Comparison of ENCODE assay signal across 8 cellular contexts in the genomic region with DNA sequence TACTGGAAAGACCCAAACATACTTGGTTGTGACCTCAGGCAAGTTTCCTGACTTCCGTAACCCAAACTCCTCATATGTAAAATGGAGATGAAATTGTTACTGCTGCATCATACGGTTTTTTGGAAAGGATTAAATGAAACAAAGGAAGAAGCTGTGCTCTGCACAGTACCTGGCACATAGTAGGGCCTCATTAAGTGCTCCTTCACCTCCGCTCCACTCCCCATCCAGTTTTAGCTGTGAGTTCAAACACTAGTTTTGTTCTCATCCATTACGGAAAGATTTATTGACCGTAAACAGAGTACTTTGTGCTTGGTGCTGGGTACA. TPM values are rescaled to one million over a fixed set of nuclear protein-coding genes. Genes with fewer than 3 reads are reported as not detected.
DNase-seq lines count a peak whose midpoint lies in the region; ATAC-seq lines count a peak whose summit lies in the region.

No MANE protein-coding gene starts in this region.

- POLR2A ChIA-PET in activated CD8-positive, alpha-beta T cell treated with anti-CD3 and anti-CD28 coated beads, Interleukin-2, amount 10 ng/mL, durations not matched to agents 7 days and 5 days (lab: Charles Lee), result interaction anchor here (0.6 to 1.3 kb wide), 7 partner anchors 11 to 793 kb away, joined by 3 to 11 read pairs (median 3); partner anchors contain the start of gene ANXA2

- H3K27ac Mint-ChIP-seq in activated CD8-positive, alpha-beta T cell treated with anti-CD3 and anti-CD28 coated beads, Interleukin-2, amount 10 ng/mL, durations not matched to agents 7 days and 5 days, result peak overlapping the region; percentile 98
- H3K27ac Mint-ChIP-seq in stimulated activated naive CD8-positive, alpha-beta T cell treated with anti-CD3 and anti-CD28 coated beads, Interleukin-15, amount 100 ng/mL, for 72 hours, result peak overlapping the region; percentile 94 to 99

- CTCF ChIA-PET in activated CD8-positive, alpha-beta T cell treated with anti-CD3 and anti-CD28 coated beads, Interleukin-2, amount 10 ng/mL, durations not matched to agents 7 days and 5 days (lab: Charles Lee), result interaction anchor here (0.8 to 2.8 kb wide), 7 partner anchors 9 to 438 kb away, joined by 3 to 10 read pairs (median 4); no protein-coding TSS in a partner anchor

- peak overlapping the region; percentile 89 for H3K4me3 Mint-ChIP-seq in activated CD8-positive, alpha-beta T cell treated with anti-CD3 and anti-CD28 coated beads, Interleukin-2, amount 10 ng/mL, durations not matched to agents 7 days and 5 days
- peak overlapping the region; percentile 97 to 98 for H3K4me3 Mint-ChIP-seq in stimulated activated naive CD8-positive, alpha-beta T cell treated with anti-CD3 and anti-CD28 coated beads, Interleukin-15, amount 100 ng/mL, for 72 hours

- no peaks in the 10 kb centered on the region for H3K9me3 Mint-ChIP-seq in activated CD8-positive, alpha-beta T cell treated with anti-CD3 and anti-CD28 coated beads, Interleukin-2, amount 10 ng/mL, durations not matched to agents 7 days and 5 days (ENCODE audit: insufficient read depth)
- H3K9me3 Mint-ChIP-seq in stimulated activated naive CD8-positive, alpha-beta T cell treated with anti-CD3 and anti-CD28 coated beads, Interleukin-15, amount 100 ng/mL, for 72 hours, result no peaks in the 10 kb centered on the region

- intact Hi-C loops in Right ventricle myocardium superior (cut with DNase I) (no loop called here), Right ventricle myocardium inferior (cut with DNase I) (no loop called here)

- H3K4me3 ChIP-seq in iPS-11a (ENCODE audit: low read depth, low read length), result peak overlapping the region; percentile 95

- peaks cover 22% of the 10 kb centered on the region for H3K36me3 Mint-ChIP-seq in activated CD8-positive, alpha-beta T cell treated with anti-CD3 and anti-CD28 coated beads, Interleukin-2, amount 10 ng/mL, durations not matched to agents 7 days and 5 days (ENCODE audit: low read depth)

- H3K4me1 Mint-ChIP-seq in activated CD8-positive, alpha-beta T cell treated with anti-CD3 and anti-CD28 coated beads, Interleukin-2, amount 10 ng/mL, durations not matched to agents 7 days and 5 days (ENCODE audit: low read depth), result peaks cover 66% of the 10 kb centered on the region
- H3K4me1 Mint-ChIP-seq in stimulated activated naive CD8-positive, alpha-beta T cell treated with anti-CD3 and anti-CD28 coated beads, Interleukin-15, amount 100 ng/mL, for 72 hours, result peaks cover 68% of the 10 kb centered on the region

- DNase-seq in Right ventricle myocardium superior (no peak), Right ventricle myocardium inferior (ENCODE audit: missing footprints) (no peak), C1 segment of cervical spinal cord (lab: John Stamatoyannopoulos, UW) (no peak), NCI-H128 (lab: John Stamatoyannopoulos, UW; ENCODE audit: unreplicated experiment) (no peak)
- DNase-seq in activated CD8-positive, alpha-beta T cell treated with anti-CD3 and anti-CD28 coated beads, Interleukin-2, amount 10 ng/mL, durations not matched to agents 7 days and 5 days, result no peak
- DNase-seq in stimulated activated naive CD8-positive, alpha-beta T cell treated with anti-CD3 and anti-CD28 coated beads, Interleukin-15, amount 100 ng/mL, for 72 hours, result no peak

- ATAC-seq in Right ventricle myocardium superior (ENCODE audit: poor library complexity) (peak; percentile 3), Right ventricle myocardium inferior (no peak), GM18868 (IDR thresholded peaks at IDR 0.05; ENCODE audit: unreplicated experiment) (no peak)
- peak; percentile 16 for ATAC-seq in activated CD8-positive, alpha-beta T cell treated with anti-CD3 and anti-CD28 coated beads, Interleukin-2, amount 10 ng/mL, durations not matched to agents 7 days and 5 days
- ATAC-seq in stimulated activated naive CD8-positive, alpha-beta T cell treated with anti-CD3 and anti-CD28 coated beads, Interleukin-15, amount 100 ng/mL, for 72 hours, result peak; percentile 10

- no peaks in the 10 kb centered on the region for H3K27me3 Mint-ChIP-seq in activated CD8-positive, alpha-beta T cell treated with anti-CD3 and anti-CD28 coated beads, Interleukin-2, amount 10 ng/mL, durations not matched to agents 7 days and 5 days (ENCODE audit: low read depth)
- H3K27me3 Mint-ChIP-seq in stimulated activated naive CD8-positive, alpha-beta T cell treated with anti-CD3 and anti-CD28 coated beads, Interleukin-15, amount 100 ng/mL, for 72 hours, result no peaks in the 10 kb centered on the region

RNA-seq across cellular contexts. Expression of gene ICE2, which starts 0.4 kb away (rescaled TPM):
- total RNA-seq in Right ventricle myocardium superior, result 24.6 TPM
- 21.9 TPM for total RNA-seq in Right ventricle myocardium inferior
- total RNA-seq in activated CD8-positive, alpha-beta T cell treated with anti-CD3 and anti-CD28 coated beads, Interleukin-2, amount 10 ng/mL, durations not matched to agents 7 days and 5 days, result 10 to 100 TPM; 71.4 to 76.3 TPM

Comparison
In these comparisons a context has a peak if more than half of its experiments do, and no peak if none do; other contexts are left out.
1. ATAC-seq: peak in Right ventricle myocardium superior (single experiment), activated CD8-positive, alpha-beta T cell treated with anti-CD3 and anti-CD28 coated beads, Interleukin-2, amount 10 ng/mL, durations not matched to agents 7 days and 5 days (single experiment) and stimulated activated naive CD8-positive, alpha-beta T cell treated with anti-CD3 and anti-CD28 coated beads, Interleukin-15, amount 100 ng/mL, for 72 hours (single experiment); none in Right ventricle myocardium inferior (single experiment) and GM18868 (single experiment).